3 cellular contexts compared by ENCODE assay signal in the genomic region with DNA sequence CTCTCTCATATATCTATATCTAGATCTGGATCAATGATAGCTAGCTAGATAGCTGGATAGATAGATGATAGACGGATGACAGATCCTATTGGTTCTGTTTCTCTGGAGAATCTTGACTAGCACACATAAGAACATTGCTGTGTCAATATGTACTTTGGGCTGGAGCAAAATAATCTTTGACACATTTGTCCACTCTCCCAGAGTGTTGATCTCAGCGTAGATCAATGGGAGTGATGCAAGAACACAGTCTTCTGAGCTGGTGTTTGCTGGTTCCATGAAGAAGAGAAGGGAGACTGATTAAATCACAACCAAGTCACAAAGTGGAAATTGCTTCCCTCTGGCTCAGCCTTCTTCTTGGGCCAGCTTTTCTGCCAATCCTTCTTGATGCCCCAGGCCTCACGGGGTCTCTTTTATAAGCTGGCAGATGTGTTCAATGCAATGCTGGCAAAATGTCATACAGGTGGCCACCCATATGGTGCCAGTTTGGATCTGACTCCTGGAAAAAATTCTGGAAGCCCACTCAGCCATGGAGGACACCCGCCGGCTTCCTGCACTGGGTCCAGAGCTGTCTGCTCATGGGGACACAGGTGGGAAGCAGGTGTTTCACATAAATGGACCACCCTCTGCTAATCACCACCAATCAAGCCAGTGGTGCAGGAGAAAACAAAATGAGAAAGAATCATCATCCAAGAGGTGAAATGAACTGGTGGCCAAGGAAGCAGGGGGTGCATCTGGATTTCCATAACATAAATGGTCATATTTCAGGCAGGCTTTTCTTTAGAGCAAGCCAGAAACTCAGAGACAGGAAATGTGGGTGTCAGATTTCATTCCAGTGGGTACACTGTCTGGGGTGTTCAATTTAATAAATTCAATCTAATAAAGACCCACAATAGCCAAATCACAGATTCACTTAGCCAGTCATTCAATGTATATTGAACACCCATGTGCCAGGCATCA.
TF ChIP-seq lines count a peak whose summit lies in the region.

No MANE protein-coding gene starts in this region.

TF ChIP-seq in IMR-90, 13 proteins besides CTCF, POLR2A, EP300 and RAD21:
- TF ChIP-seq CEBPB (IDR thresholded peaks at IDR 0.05; ENCODE audit: low read depth, low read length), result no peak

TF ChIP-seq in liver, 16 proteins besides CTCF, POLR2A, EP300 and RAD21:
- TF ChIP-seq HNF4A (conservative IDR thresholded peaks at IDR 0.05) (peak; percentile 85 to 96), JUND (IDR thresholded peaks at IDR 0.05) (peak; percentile 63 to 91), SP1 (IDR thresholded peaks at IDR 0.05) (peak; percentile 39), TAF1 (conservative IDR thresholded peaks at IDR 0.05) (no peak), GABPA (IDR thresholded peaks at IDR 0.05 in 1 of 2, conservative IDR thresholded peaks at IDR 0.05 in 1 of 2) (peak in 1 of 2 donors; percentile 28), NR2F2 (IDR thresholded peaks at IDR 0.05) (no peak), YY1 (IDR thresholded peaks at IDR 0.05) (peak; percentile 83), FOXA2 (IDR thresholded peaks at IDR 0.05) (peak; percentile 100), RXRA (IDR thresholded peaks at IDR 0.05) (peak; percentile 51 to 92), FOXA1 (IDR thresholded peaks at IDR 0.05) (peak; percentile 100), ATF3 (IDR thresholded peaks at IDR 0.05) (peak; percentile 84), EGR1 (IDR thresholded peaks at IDR 0.05; ENCODE audit: low read depth in 2 of 2) (no peak), HNF4G (IDR thresholded peaks at IDR 0.05) (peak; percentile 56)
- TF ChIP-seq, protein P1, sequence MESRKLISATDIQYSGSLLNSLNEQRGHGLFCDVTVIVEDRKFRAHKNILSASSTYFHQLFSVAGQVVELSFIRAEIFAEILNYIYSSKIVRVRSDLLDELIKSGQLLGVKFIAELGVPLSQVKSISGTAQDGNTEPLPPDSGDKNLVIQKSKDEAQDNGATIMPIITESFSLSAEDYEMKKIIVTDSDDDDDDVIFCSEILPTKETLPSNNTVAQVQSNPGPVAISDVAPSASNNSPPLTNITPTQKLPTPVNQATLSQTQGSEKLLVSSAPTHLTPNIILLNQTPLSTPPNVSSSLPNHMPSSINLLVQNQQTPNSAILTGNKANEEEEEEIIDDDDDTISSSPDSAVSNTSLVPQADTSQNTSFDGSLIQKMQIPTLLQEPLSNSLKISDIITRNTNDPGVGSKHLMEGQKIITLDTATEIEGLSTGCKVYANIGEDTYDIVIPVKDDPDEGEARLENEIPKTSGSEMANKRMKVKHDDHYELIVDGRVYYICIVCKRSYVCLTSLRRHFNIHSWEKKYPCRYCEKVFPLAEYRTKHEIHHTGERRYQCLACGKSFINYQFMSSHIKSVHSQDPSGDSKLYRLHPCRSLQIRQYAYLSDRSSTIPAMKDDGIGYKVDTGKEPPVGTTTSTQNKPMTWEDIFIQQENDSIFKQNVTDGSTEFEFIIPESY (IDR thresholded peaks at IDR 0.05), result peak; percentile 63
- TF ChIP-seq, protein P2, sequence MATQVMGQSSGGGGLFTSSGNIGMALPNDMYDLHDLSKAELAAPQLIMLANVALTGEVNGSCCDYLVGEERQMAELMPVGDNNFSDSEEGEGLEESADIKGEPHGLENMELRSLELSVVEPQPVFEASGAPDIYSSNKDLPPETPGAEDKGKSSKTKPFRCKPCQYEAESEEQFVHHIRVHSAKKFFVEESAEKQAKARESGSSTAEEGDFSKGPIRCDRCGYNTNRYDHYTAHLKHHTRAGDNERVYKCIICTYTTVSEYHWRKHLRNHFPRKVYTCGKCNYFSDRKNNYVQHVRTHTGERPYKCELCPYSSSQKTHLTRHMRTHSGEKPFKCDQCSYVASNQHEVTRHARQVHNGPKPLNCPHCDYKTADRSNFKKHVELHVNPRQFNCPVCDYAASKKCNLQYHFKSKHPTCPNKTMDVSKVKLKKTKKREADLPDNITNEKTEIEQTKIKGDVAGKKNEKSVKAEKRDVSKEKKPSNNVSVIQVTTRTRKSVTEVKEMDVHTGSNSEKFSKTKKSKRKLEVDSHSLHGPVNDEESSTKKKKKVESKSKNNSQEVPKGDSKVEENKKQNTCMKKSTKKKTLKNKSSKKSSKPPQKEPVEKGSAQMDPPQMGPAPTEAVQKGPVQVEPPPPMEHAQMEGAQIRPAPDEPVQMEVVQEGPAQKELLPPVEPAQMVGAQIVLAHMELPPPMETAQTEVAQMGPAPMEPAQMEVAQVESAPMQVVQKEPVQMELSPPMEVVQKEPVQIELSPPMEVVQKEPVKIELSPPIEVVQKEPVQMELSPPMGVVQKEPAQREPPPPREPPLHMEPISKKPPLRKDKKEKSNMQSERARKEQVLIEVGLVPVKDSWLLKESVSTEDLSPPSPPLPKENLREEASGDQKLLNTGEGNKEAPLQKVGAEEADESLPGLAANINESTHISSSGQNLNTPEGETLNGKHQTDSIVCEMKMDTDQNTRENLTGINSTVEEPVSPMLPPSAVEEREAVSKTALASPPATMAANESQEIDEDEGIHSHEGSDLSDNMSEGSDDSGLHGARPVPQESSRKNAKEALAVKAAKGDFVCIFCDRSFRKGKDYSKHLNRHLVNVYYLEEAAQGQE (IDR thresholded peaks at IDR 0.05), result peak; percentile 45
- TF ChIP-seq, protein P3, sequence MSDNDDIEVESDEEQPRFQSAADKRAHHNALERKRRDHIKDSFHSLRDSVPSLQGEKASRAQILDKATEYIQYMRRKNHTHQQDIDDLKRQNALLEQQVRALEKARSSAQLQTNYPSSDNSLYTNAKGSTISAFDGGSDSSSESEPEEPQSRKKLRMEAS (IDR thresholded peaks at IDR 0.05), result peak; percentile 70

TF ChIP-seq in GM12891, 5 proteins besides CTCF, POLR2A, EP300 and RAD21:
- no peak for TF ChIP-seq SPI1 (IDR thresholded peaks at IDR 0.05; ENCODE audit: low read depth, low read length)
- TF ChIP-seq POLR2AphosphoS5 (IDR thresholded peaks at IDR 0.05; ENCODE audit: low read depth, low read length), result no peak
- TF ChIP-seq POU2F2 (IDR thresholded peaks at IDR 0.05; ENCODE audit: low read depth, low read length), result no peak
- TF ChIP-seq TAF1 (IDR thresholded peaks at IDR 0.05; ENCODE audit: low read depth, low read length), result no peak
- no peak for TF ChIP-seq PAX5 (IDR thresholded peaks at IDR 0.05; ENCODE audit: insufficient read depth, low read length, severe bottlenecking)
